Comparison of ENCODE assay signal across 8 cellular contexts in the genomic region with DNA sequence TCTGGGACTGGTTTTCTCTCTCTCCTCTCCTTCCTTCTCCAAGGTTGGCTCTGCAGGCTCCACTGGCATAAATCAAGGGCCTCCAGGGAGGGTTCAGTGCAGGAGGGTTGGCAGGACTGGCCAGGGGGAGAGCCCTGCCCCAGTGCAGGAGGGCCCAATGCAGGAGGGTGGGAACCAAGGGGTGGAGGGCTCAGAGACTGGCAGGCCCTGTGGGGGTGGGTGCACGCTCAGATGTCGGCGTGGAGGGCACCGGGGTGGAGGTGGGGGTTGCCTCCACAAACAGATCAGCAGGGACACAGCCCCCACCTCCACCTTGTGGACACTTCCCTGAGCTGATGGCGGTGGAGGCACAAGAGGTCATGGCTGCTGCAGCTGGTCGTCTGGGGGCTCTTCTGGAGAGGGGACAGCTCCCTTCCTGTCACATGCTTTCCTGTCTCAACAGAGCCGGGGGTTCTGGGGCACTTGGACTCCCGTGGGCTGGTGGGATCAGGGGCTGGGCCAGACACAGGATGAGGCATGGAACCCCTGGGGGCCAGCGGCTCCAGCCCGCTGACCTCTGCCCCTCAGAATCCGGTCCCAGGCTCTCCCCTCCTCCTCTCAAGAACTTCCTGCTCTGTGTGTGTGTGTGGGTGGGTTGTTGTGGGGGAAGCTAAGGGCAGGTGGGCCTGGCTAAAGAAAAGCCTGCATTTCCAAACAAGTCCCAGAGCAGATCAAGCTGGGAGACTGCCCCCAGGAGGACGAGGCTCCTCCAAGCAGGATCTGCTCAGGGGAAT. TPM values are rescaled to one million over a fixed set of nuclear protein-coding genes. Genes with fewer than 3 reads are reported as not detected.
DNase-seq lines count a peak whose midpoint lies in the region; ATAC-seq and TF ChIP-seq lines count a peak whose summit lies in the region.

No MANE protein-coding gene starts in this region.

- peak overlapping the region; percentile 73 for H3K4me2 ChIP-seq in GM23338

- peaks cover 53% of the 10 kb centered on the region for H3K4me1 Mint-ChIP-seq in GM23338
- H3K4me1 Mint-ChIP-seq in T-helper 2 cell treated with Interferon-gamma antibody and Interleukin-4, amounts not matched to agents 5 μg/mL and 100 μg/mL, for 36 hours (ENCODE audit: low read depth), result peaks cover 7% of the 10 kb centered on the region

- peaks cover 52% of the 10 kb centered on the region for H3K4me1 ChIP-seq in GM23338 (ENCODE audit: insufficient read depth)

- H3K27ac Mint-ChIP-seq in GM23338, result peak overlapping the region; percentile 91
- H3K27ac Mint-ChIP-seq in T-helper 2 cell treated with Interferon-gamma antibody and Interleukin-4, amounts not matched to agents 5 μg/mL and 100 μg/mL, for 36 hours, result no peak overlapping the region

- ATAC-seq in GM23338, result peak; percentile 20
- ATAC-seq in GM21447 (IDR thresholded peaks at IDR 0.05; ENCODE audit: unreplicated experiment), result no peak

- no peaks in the 10 kb centered on the region for H3K9me3 Mint-ChIP-seq in GM23338
- H3K9me3 Mint-ChIP-seq in T-helper 2 cell treated with Interferon-gamma antibody and Interleukin-4, amounts not matched to agents 5 μg/mL and 100 μg/mL, for 36 hours, result no peaks in the 10 kb centered on the region

- TF ChIP-seq CTCF in GM23338 (conservative IDR thresholded peaks at IDR 0.05; ENCODE audit: low read depth in 2 of 2), result peak; percentile 37 to 66; a peak in 3 of 4 replicates
- TF ChIP-seq CTCF in fibroblast of villous mesenchyme (IDR thresholded peaks at IDR 0.05; ENCODE audit: insufficient read depth, low read depth, low read length), result peak; percentile 54

- DNase-seq in GM23338 (ENCODE audit: low spot score), result peak; percentile 66
- peak; percentile 65 for DNase-seq in SW480 (ENCODE audit: low spot score)
- peak; percentile 79 for DNase-seq in fibroblast of villous mesenchyme (ENCODE audit: low read depth)
- DNase-seq in retina, result peak; percentile 43
- DNase-seq in middle frontal gyrus (ENCODE audit: extremely low spot score, low spot score), result no peak
- DNase-seq in T-helper 2 cell treated with Interferon-gamma antibody and Interleukin-4, amounts not matched to agents 5 μg/mL and 100 μg/mL, for 36 hours (ENCODE audit: low spot score), result no peak
- DNase-seq in NCI-H2081 treated with DMSO at 0.1 percent for 48 hours (lab: John Stamatoyannopoulos, UW), result no peak

- peaks cover 4% of the 10 kb centered on the region; the same call in 1 of the 2 replicates for H3K79me2 ChIP-seq in GM23338 (replicated peaks; ENCODE audit: insufficient read depth)

- H4K20me1 ChIP-seq in GM23338 (replicated peaks; ENCODE audit: insufficient read depth), result no peaks in the 10 kb centered on the region

- peak overlapping the region; percentile 78 for H3K27ac ChIP-seq in GM23338 (ENCODE audit: low read depth)

- H3K36me3 ChIP-seq in GM23338 (ENCODE audit: insufficient read depth), result no peaks in the 10 kb centered on the region

- peak overlapping the region; percentile 49 for H3K4me3 Mint-ChIP-seq in GM23338
- no peak overlapping the region for H3K4me3 Mint-ChIP-seq in T-helper 2 cell treated with Interferon-gamma antibody and Interleukin-4, amounts not matched to agents 5 μg/mL and 100 μg/mL, for 36 hours

- H3K27me3 ChIP-seq in GM23338 (ENCODE audit: insufficient read depth), result no peaks in the 10 kb centered on the region

- peaks cover 23% of the 10 kb centered on the region for H3K27me3 Mint-ChIP-seq in GM23338 (ENCODE audit: insufficient read depth, low read depth, poor library complexity)
- H3K27me3 Mint-ChIP-seq in T-helper 2 cell treated with Interferon-gamma antibody and Interleukin-4, amounts not matched to agents 5 μg/mL and 100 μg/mL, for 36 hours (ENCODE audit: low read depth), result no peaks in the 10 kb centered on the region

- no peak overlapping the region for H2AFZ ChIP-seq in GM23338

- H3K9me2 ChIP-seq in GM23338 (ENCODE audit: insufficient read depth), result no peaks in the 10 kb centered on the region

- peaks cover 7% of the 10 kb centered on the region for H3K36me3 Mint-ChIP-seq in GM23338 (ENCODE audit: low read depth)
- H3K36me3 Mint-ChIP-seq in T-helper 2 cell treated with Interferon-gamma antibody and Interleukin-4, amounts not matched to agents 5 μg/mL and 100 μg/mL, for 36 hours (ENCODE audit: low read depth), result peaks cover 11% of the 10 kb centered on the region

- H3K4me3 ChIP-seq in GM23338 (peak overlapping the region; percentile 37; the same call in 1 of the 2 replicates), fibroblast of villous mesenchyme (ENCODE audit: low read depth, low read length) (no peak overlapping the region)

- H3F3A ChIP-seq in GM23338 (replicated peaks; ENCODE audit: low read depth), result peaks cover 22% of the 10 kb centered on the region

TF ChIP-seq in GM23338, 12 proteins besides CTCF, POLR2A, EP300 and RAD21:
- TF ChIP-seq, protein P1, sequence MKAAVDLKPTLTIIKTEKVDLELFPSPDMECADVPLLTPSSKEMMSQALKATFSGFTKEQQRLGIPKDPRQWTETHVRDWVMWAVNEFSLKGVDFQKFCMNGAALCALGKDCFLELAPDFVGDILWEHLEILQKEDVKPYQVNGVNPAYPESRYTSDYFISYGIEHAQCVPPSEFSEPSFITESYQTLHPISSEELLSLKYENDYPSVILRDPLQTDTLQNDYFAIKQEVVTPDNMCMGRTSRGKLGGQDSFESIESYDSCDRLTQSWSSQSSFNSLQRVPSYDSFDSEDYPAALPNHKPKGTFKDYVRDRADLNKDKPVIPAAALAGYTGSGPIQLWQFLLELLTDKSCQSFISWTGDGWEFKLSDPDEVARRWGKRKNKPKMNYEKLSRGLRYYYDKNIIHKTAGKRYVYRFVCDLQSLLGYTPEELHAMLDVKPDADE (IDR thresholded peaks at IDR 0.05), result peak; percentile 26; the same call in 1 of the 2 replicates
- TF ChIP-seq ZNF331 (CRISPR knock-in tag; IDR thresholded peaks at IDR 0.05; ENCODE audit: low read depth), result no peak
- TF ChIP-seq POLR2AphosphoS5 (IDR thresholded peaks at IDR 0.05; ENCODE audit: low read depth), result peak; percentile 45; the same call in 1 of the 2 replicates

RNA-seq across cellular contexts. Expression of a gene that starts 2.7 kb away (rescaled TPM):
- total RNA-seq in GM23338 (2014; rRNA removed; shearing (Covaris generic)), result not detected in 2 replicates
- not detected in 2 replicates for polyA plus RNA-seq in GM23338 (2016; fragmentation: Nextera tagmentation; extraction: Ambion mirVana)
- total RNA-seq in fibroblast of villous mesenchyme, result not detected in 2 replicates

RNA-seq across cellular contexts. Expression of a gene that starts 6.5 kb away (rescaled TPM):
- 103 and 104 TPM in 2 replicates for total RNA-seq in GM23338 (2014; rRNA removed; shearing (Covaris generic))
- polyA plus RNA-seq in GM23338 (2016; fragmentation: Nextera tagmentation; extraction: Ambion mirVana), result 39.5 and 40.2 TPM in 2 replicates
- total RNA-seq in fibroblast of villous mesenchyme, result 103 and 115 TPM in 2 replicates

RNA-seq across cellular contexts. Expression of a gene that starts 27.5 kb away (rescaled TPM):
- total RNA-seq in GM23338 (2014; rRNA removed; shearing (Covaris generic)), result 23.0 and 26.9 TPM in 2 replicates
- 3.2 TPM in 2 replicates for polyA plus RNA-seq in GM23338 (2016; fragmentation: Nextera tagmentation; extraction: Ambion mirVana)
- total RNA-seq in fibroblast of villous mesenchyme, result 13.8 and 21.3 TPM in 2 replicates

RNA-seq across cellular contexts. Expression of a gene that starts 36.3 kb away (rescaled TPM):
- 29.5 and 33.5 TPM in 2 replicates for total RNA-seq in GM23338 (2014; rRNA removed; shearing (Covaris generic))
- 6.9 and 7.1 TPM in 2 replicates for polyA plus RNA-seq in GM23338 (2016; fragmentation: Nextera tagmentation; extraction: Ambion mirVana)
- 51.2 and 61.7 TPM in 2 replicates for total RNA-seq in fibroblast of villous mesenchyme

Comparison
In these comparisons a context has a peak if more than half of its experiments do, and no peak if none do; other contexts are left out.
1. DNase-seq: peak in GM23338 (single experiment), SW480 (single experiment), fibroblast of villous mesenchyme (single experiment) and retina (single experiment); none in middle frontal gyrus (single experiment), T-helper 2 cell treated with Interferon-gamma antibody and Interleukin-4, amounts not matched to agents 5 μg/mL and 100 μg/mL, for 36 hours (single experiment) and NCI-H2081 treated with DMSO at 0.1 percent for 48 hours (single experiment).